18 cellular contexts compared by ENCODE assay signal in the genomic region with DNA sequence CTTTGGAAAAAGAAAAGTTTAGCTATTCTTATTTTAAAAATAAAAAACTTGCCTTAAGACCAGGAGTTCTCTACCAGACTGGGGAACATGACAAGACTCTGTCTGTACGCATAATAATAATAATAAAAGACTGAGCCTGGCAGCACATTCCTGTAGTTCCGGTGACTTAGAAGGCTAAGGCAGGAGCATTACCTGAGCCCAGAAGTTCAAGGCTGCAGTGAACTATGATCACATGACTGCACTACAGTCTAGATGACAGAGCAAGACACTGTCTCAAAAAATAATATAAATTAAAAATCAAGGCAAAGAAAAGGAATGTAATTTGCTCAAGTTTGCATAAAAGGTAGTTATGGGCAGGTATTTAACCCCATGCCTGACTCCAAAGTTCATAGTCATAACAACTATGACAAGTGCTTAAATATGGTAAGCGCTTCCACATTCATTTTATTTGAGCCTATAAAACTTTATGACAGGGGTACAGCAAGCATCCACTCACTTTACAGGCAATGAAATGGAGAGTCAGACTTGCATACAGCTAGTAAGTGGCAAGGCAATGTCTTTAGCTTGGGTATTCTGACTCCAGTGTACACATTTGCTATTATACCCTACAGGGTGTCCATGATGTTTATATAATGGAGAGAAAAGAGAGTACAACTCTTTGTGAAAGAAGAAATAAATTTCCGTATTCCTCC.
A peak's percentile ranks its signal among the peaks of the same experiment; 100 is the strongest.
DNase-seq lines count a peak whose midpoint lies in the region; ATAC-seq, FAIRE-seq and TF ChIP-seq lines count a peak whose summit lies in the region.
"Had no signal": no experiment of that assay in that cellular context is flagged by ENCODE, and none has a peak within 500 bp of the region (broad histone marks: within the 10 kb centered on the region; RNA-seq: fewer than 3 reads in every experiment).

No MANE protein-coding gene starts in this region.

- H3K9me3 ChIP-seq in K562 (replicated peaks; ENCODE audit: control insufficient read depth, insufficient read depth, low read depth, low read length) (no peaks in the 10 kb centered on the region), hepatocyte (ENCODE audit: low read depth) (no peaks in the 10 kb centered on the region), transverse colon (no peaks in the 10 kb centered on the region)

- no peaks in the 10 kb centered on the region for H3K9me1 ChIP-seq in K562 (ENCODE audit: control insufficient read depth, insufficient read depth, low read length)

- no peak for FAIRE-seq in K562 (lab: Jason Lieb, UNC)
- FAIRE-seq: GM12891, GM18507 had no signal

- H4K20me1 ChIP-seq in K562 (replicated peaks; ENCODE audit: control insufficient read depth, insufficient read depth, low read length) (no peaks in the 10 kb centered on the region), hepatocyte (ENCODE audit: insufficient read depth, poor library complexity, severe bottlenecking) (no peaks in the 10 kb centered on the region)

- H3K4me2 ChIP-seq in K562 (ENCODE audit: insufficient read depth, low read length) (no peak overlapping the region), hepatocyte (no peak overlapping the region)
- H3K4me2 ChIP-seq: GM23338 had no signal

- TF ChIP-seq EP300 in K562 (IDR thresholded peaks at IDR 0.05; ENCODE audit: low read length) (no peak), transverse colon (IDR thresholded peaks at IDR 0.05; ENCODE audit: low read depth) (no peak)

- in situ Hi-C loops in K562 (cut with MboI) = no loop called here
- in situ Hi-C loops in transverse colon (cut with MboI; ENCODE audit: low pct_ligation_motif_present in 1 of 4, low pct_unique_long_range_greater_than_20kb in 1 of 4, low sequenced_read_pairs in 3 of 4) = no loop called here

- POLR2A ChIA-PET in K562 (lab: Yijun Ruan, JAX) = interaction anchor here (0.8 kb wide), 1 partner anchor 15 kb away, joined by 3 read pairs; no protein-coding TSS in a partner anchor

- no peak overlapping the region for H3K27ac ChIP-seq in K562 (ENCODE audit: extremely low read depth, low read depth, low read length)
- no peak overlapping the region for H3K27ac ChIP-seq in hepatocyte
- H3K27ac ChIP-seq in transverse colon = peak overlapping the region; percentile 18 to 50 (median 36)

- no peak for TF ChIP-seq RAD21 in K562 (CRISPR knock-in tag; conservative IDR thresholded peaks at IDR 0.05 in 1 of 2, IDR thresholded peaks at IDR 0.05 in 1 of 2)

- H3K9ac ChIP-seq in K562 (ENCODE audit: insufficient read depth in 1 of 2, low read depth in 2 of 2, low read length in 2 of 2) = no peak overlapping the region

- TF ChIP-seq POLR2A in K562 (conservative IDR thresholded peaks at IDR 0.05) (no peak), transverse colon (IDR thresholded peaks at IDR 0.05) (no peak)

- WGBS in K562 (ENCODE audit: insufficient coverage, low coverage, missing lambda C conversion rate) = 3% methylated on average over 4 of the region's 4 CpGs
- WGBS in hepatocyte (ENCODE audit: low lambda C conversion rate, missing lambda C conversion rate) = 64% methylated on average over 4 of the region's 4 CpGs
- 42% methylated on average over 4 of the region's 4 CpGs for WGBS in transverse colon (ENCODE audit: low coverage in 1 of 2), 2 donors

- H3K9me2 ChIP-seq in hepatocyte (replicated peaks; ENCODE audit: insufficient read depth) = no peaks in the 10 kb centered on the region

- no peaks in the 10 kb centered on the region for H3K27me3 ChIP-seq in K562 (ENCODE audit: control insufficient read depth in 2 of 2, insufficient read depth in 2 of 2, low read length in 2 of 2)
- H3K27me3 ChIP-seq in hepatocyte = no peaks in the 10 kb centered on the region
- no peaks in the 10 kb centered on the region for H3K27me3 ChIP-seq in transverse colon

- TF ChIP-seq CTCF in K562 (IDR thresholded peaks at IDR 0.05 in 2 of 3, conservative IDR thresholded peaks at IDR 0.05 in 1 of 3; ENCODE audit: insufficient read depth in 2 of 3, low read depth in 1 of 3, low read length in 3 of 3) (no peak), hepatocyte (IDR thresholded peaks at IDR 0.05; ENCODE audit: poor library complexity) (no peak), transverse colon (IDR thresholded peaks at IDR 0.05) (no peak)

- H3K36me3 ChIP-seq in K562 (ENCODE audit: control insufficient read depth, insufficient read depth, low read length) = no peaks in the 10 kb centered on the region
- H3K36me3 ChIP-seq in hepatocyte (replicated peaks; ENCODE audit: insufficient read depth, low read depth) = no peaks in the 10 kb centered on the region
- no peaks in the 10 kb centered on the region for H3K36me3 ChIP-seq in transverse colon

- no peak for ATAC-seq in K562
- ATAC-seq: GM23338, HCT116 had no signal

- DNase-seq in K562 (ENCODE audit: extremely low read depth in 1 of 4, low spot score in 3 of 4) = no peak
- peak; percentile 13 for DNase-seq in hepatocyte (ENCODE audit: low spot score)
- DNase-seq in transverse colon = peak; percentile 8
- DNase-seq in ureter (ENCODE audit: low spot score) = no peak
- no peak for DNase-seq in NCI-H524 (lab: John Stamatoyannopoulos, UW)
- no peak for DNase-seq in SHP77 treated with DMSO at 0.1 percent for 48 hours (lab: John Stamatoyannopoulos, UW)
- DNase-seq: C1 segment of cervical spinal cord; Calu3; CD4-positive, alpha-beta memory T cell; COR-L47; DMS53; DMS79 treated with DMSO at 0.1 percent for 48 hours; GF-D8; H9 had no signal

- intact Hi-C loops in K562 (cut with micrococcal nuclease) = no loop called here
- intact Hi-C loops in transverse colon (cut with DNase I; ENCODE audit: low total_unique reads) = no loop called here

- no peaks in the 10 kb centered on the region for H3K4me1 ChIP-seq in K562 (replicated peaks in 1 of 2; ENCODE audit: control insufficient read depth in 2 of 2, insufficient read depth in 2 of 2, low read length in 2 of 2)
- H3K4me1 ChIP-seq in hepatocyte (ENCODE audit: insufficient read depth) = no peaks in the 10 kb centered on the region
- peaks cover 3 to 7% (median 5%) of the 10 kb centered on the region in 4 donors for H3K4me1 ChIP-seq in transverse colon

- no TSS peak for BruUV-seq in K562 (replicated peaks; lab: Mats Ljungman, UMichigan)

- CTCF ChIA-PET in K562 (lab: Yijun Ruan, JAX; ENCODE audit: low intra/inter-chr PET ratio) = no interaction called here

- H3K79me2 ChIP-seq in K562 (ENCODE audit: control insufficient read depth, insufficient read depth, low read length) = no peaks in the 10 kb centered on the region
- no peaks in the 10 kb centered on the region for H3K79me2 ChIP-seq in hepatocyte

- H2AFZ ChIP-seq in K562 (ENCODE audit: low read depth, low read length) (no peak overlapping the region), hepatocyte (no peak overlapping the region)
- H2AFZ ChIP-seq: GM23338 had no signal

- H3K4me3 ChIP-seq in K562 (no peak overlapping the region), hepatocyte (no peak overlapping the region), transverse colon (no peak overlapping the region)
- H3K4me3 ChIP-seq: GM23338 had no signal

TF ChIP-seq in K562, 482 proteins besides CTCF, POLR2A, EP300 and RAD21 (continues in another document):
- no peak for TF ChIP-seq SUPT5H (IDR thresholded peaks at IDR 0.05)
- TF ChIP-seq, protein P1, sequence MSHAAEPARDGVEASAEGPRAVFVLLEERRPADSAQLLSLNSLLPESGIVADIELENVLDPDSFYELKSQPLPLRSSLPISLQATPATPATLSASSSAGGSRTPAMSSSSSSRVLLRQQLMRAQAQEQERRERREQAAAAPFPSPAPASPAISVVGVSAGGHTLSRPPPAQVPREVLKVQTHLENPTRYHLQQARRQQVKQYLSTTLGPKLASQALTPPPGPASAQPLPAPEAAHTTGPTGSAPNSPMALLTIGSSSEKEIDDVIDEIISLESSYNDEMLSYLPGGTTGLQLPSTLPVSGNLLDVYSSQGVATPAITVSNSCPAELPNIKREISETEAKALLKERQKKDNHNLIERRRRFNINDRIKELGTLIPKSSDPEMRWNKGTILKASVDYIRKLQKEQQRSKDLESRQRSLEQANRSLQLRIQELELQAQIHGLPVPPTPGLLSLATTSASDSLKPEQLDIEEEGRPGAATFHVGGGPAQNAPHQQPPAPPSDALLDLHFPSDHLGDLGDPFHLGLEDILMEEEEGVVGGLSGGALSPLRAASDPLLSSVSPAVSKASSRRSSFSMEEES (CRISPR knock-in tag; IDR thresholded peaks at IDR 0.05) = peak; percentile 21; the same call in 1 of the 2 replicates

Comparison
In these comparisons a context has a peak if more than half of its experiments do, and no peak if none do; other contexts are left out.
1. DNase-seq: peak in hepatocyte (single experiment) and transverse colon (single experiment); none in K562 (0 of 4), ureter (single experiment), NCI-H524 (0 of 2) and SHP77 treated with DMSO at 0.1 percent for 48 hours (single experiment).
2. H3K27ac ChIP-seq: peak in transverse colon (4 of 4); none in K562 (single experiment) and hepatocyte (single experiment).